In genomic region chr2:207869784-207870778, GRCh38 we compare ENCODE assay signal across 11 cellular contexts.
DNase-seq lines count a peak whose midpoint lies in the region; ATAC-seq and TF ChIP-seq lines count a peak whose summit lies in the region.
"Had no signal": no experiment of that assay in that cellular context is flagged by ENCODE, and none has a peak within 500 bp of the region (broad histone marks: within the 10 kb centered on the region; RNA-seq: fewer than 3 reads in every experiment).

No MANE protein-coding gene starts in this region.

- TF ChIP-seq CTCF in ascending aorta (IDR thresholded peaks at IDR 0.05): no peak

- ATAC-seq in GM19463 (IDR thresholded peaks at IDR 0.05; ENCODE audit: unreplicated experiment) (peak; percentile 47), HG03196 (IDR thresholded peaks at IDR 0.05; ENCODE audit: unreplicated experiment) (no peak), GM18907 (IDR thresholded peaks at IDR 0.05; ENCODE audit: unreplicated experiment) (no peak)
- ATAC-seq in activated CD4-positive, CD25-positive, alpha-beta regulatory T cell treated with anti-CD3 and anti-CD28 coated beads, Interleukin-2, amount 50 U/mL, for 24 hours: no peak

- H3K9me3 ChIP-seq in MG63 (no peaks in the 10 kb centered on the region), ascending aorta (no peaks in the 10 kb centered on the region)

- intact Hi-C loops in ascending aorta (cut with DNase I): no loop called here

- H3K27ac ChIP-seq in epithelial cell of prostate (peak overlapping the region; percentile 15), ascending aorta (no peak overlapping the region)

- H3K27me3 ChIP-seq in MG63 (no peaks in the 10 kb centered on the region), ascending aorta (no peaks in the 10 kb centered on the region)

- no peaks in the 10 kb centered on the region for H3K4me1 ChIP-seq in ascending aorta

- DNase-seq in MG63 (peak; percentile 14), epithelial cell of prostate (ENCODE audit: low read depth, low spot score) (no peak), stromal cell of bone marrow (ENCODE audit: low read depth) (peak; percentile 80), ascending aorta (ENCODE audit: low spot score in 2 of 2) (no peak)
- DNase-seq: activated CD8-positive, alpha-beta memory T cell treated with anti-CD3 and anti-CD28 coated beads, Interleukin-2, amount 50 U/mL, for 48 hours; GOT3; NCI-H748 treated with DMSO at 0.1 percent for 48 hours had no signal

- H3K36me3 ChIP-seq in MG63 (no peaks in the 10 kb centered on the region), ascending aorta (no peaks in the 10 kb centered on the region)

- H3K4me3 ChIP-seq in MG63: no peak overlapping the region
- no peak overlapping the region for H3K4me3 ChIP-seq in ascending aorta

Comparison
In these comparisons a context has a peak if more than half of its experiments do, and no peak if none do; other contexts are left out.
1. DNase-seq: peak in MG63 (single experiment) and stromal cell of bone marrow (single experiment); none in epithelial cell of prostate (single experiment) and ascending aorta (0 of 2).